Comparison of ENCODE assay signal across 8 cellular contexts in the genomic region with DNA sequence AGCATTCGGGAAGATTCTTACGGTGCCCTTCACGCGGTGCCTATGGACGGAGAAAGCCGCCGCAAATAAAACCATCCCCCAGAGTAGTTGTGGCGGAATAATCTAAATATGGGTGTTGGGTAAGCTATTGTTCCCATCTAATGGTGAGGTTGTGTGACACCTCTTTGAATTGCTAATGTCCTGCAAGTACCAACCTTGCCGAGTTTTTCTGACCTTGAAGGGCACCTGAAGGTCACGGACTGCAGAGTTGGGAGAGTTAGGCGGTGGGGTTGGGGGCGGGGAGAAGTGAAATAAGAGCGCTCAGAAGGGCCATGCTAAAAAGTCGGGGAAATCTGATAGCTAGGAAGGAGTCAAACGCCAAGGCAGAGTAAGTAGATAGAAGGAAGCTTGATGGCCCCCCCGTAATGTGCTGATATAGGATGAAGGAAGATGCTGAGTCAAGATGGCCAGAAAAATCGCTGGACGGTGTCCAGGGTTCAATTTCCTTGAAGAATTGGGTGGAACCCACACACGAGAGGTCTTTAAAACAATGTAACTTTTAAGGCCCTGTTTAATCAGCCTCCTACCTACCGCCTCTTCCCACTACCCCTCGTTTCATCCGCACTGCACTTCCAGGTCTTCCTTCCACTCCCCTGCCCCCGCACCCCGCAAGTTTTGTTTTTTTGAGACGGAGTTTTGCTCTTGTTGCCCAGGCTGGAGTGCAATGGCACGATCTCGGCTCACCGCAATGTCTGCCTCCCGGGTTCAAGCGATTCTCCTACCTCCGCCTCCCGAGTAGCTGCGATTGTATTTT. TPM values are rescaled to one million over a fixed set of nuclear protein-coding genes. Genes with fewer than 3 reads are reported as not detected.
DNase-seq lines count a peak whose midpoint lies in the region; ATAC-seq and TF ChIP-seq lines count a peak whose summit lies in the region.

No MANE protein-coding gene starts in this region.

- no peaks in the 10 kb centered on the region for H3K36me3 ChIP-seq in CD4-positive, alpha-beta memory T cell (ENCODE audit: insufficient read depth, low read length)
- no peaks in the 10 kb centered on the region for H3K36me3 ChIP-seq in fibroblast of lung (ENCODE audit: control insufficient read depth, insufficient read depth, low read length)

- peak overlapping the region; percentile 40 for H3K27ac ChIP-seq in CD4-positive, alpha-beta memory T cell (ENCODE audit: low read depth, low read length)
- H3K27ac ChIP-seq in fibroblast of lung (ENCODE audit: insufficient read depth, low read length): peak overlapping the region; percentile 42

- no peaks in the 10 kb centered on the region for H3K27me3 ChIP-seq in CD4-positive, alpha-beta memory T cell (ENCODE audit: insufficient read depth, low read length)
- no peaks in the 10 kb centered on the region for H3K27me3 ChIP-seq in fibroblast of lung (ENCODE audit: control insufficient read depth, insufficient read depth, low read length)

- no peaks in the 10 kb centered on the region for H3K27me3 Mint-ChIP-seq in CD4-positive, alpha-beta memory T cell
- no peaks in the 10 kb centered on the region for H3K27me3 Mint-ChIP-seq in activated CD4-positive, alpha-beta T cell treated with anti-CD3 and anti-CD28 coated beads, Interleukin-2, amount 10 ng/mL, durations not matched to agents 7 days and 5 days
- H3K27me3 Mint-ChIP-seq in neural crest cell (ENCODE audit: low read depth): no peaks in the 10 kb centered on the region

- H3K4me3 ChIP-seq in CD4-positive, alpha-beta memory T cell (ENCODE audit: low read length in 2 of 2): peak overlapping the region; percentile 60 to 66
- H3K4me3 ChIP-seq in fibroblast of lung (replicated peaks in 1 of 4; ENCODE audit: control extremely low read depth in 1 of 4, insufficient read depth in 1 of 4, low read depth in 3 of 4, low read length in 4 of 4): peak overlapping the region; percentile 58 to 88 (median 78)

- intact Hi-C loops in CD4-positive, alpha-beta memory T cell (cut with micrococcal nuclease): loop anchor here (2.0 to 10.0 kb wide), 4 partner anchors 91 to 1014 kb away; a partner anchor contains a TSS

- no peak for DNase-seq in CD4-positive, alpha-beta memory T cell
- DNase-seq in HPDE6-E6E7 (ENCODE audit: extremely low spot score) (peak; percentile 21), fibroblast of lung (ENCODE audit: low read depth in 2 of 2) (peak; percentile 33 to 61), neural crest cell (ENCODE audit: low read depth, low spot score) (no peak), NCI-H1048 (lab: John Stamatoyannopoulos, UW) (no peak)
- DNase-seq in activated CD4-positive, alpha-beta T cell treated with anti-CD3 and anti-CD28 coated beads, Interleukin-2, amount 10 ng/mL, durations not matched to agents 7 days and 5 days: peak; percentile 14

- CTCF ChIA-PET in CD4-positive, alpha-beta memory T cell (lab: Charles Lee; ENCODE audit: partially characterized antibody): interaction anchor here (1.0 kb wide), 1 partner anchor 745 kb away, joined by 4 read pairs; no protein-coding TSS in a partner anchor
- CTCF ChIA-PET in activated CD4-positive, alpha-beta T cell treated with anti-CD3 and anti-CD28 coated beads, Interleukin-2, amount 10 ng/mL, durations not matched to agents 7 days and 5 days (lab: Charles Lee): interaction anchor here (0.9 to 1.1 kb wide), 2 partner anchors 16 to 22 kb away, joined by 3 read pairs; no protein-coding TSS in a partner anchor

- H3K36me3 Mint-ChIP-seq in CD4-positive, alpha-beta memory T cell: peaks cover 4 to 8% of the 10 kb centered on the region in 2 donors
- H3K36me3 Mint-ChIP-seq in activated CD4-positive, alpha-beta T cell treated with anti-CD3 and anti-CD28 coated beads, Interleukin-2, amount 10 ng/mL, durations not matched to agents 7 days and 5 days (ENCODE audit: low read depth): peaks cover 2% of the 10 kb centered on the region
- no peaks in the 10 kb centered on the region for H3K36me3 Mint-ChIP-seq in neural crest cell (ENCODE audit: low read depth)

- ATAC-seq in GM18873 (IDR thresholded peaks at IDR 0.05; ENCODE audit: low FRiP score, unreplicated experiment) (peak; percentile 15), GM19397 (IDR thresholded peaks at IDR 0.05; ENCODE audit: unreplicated experiment) (no peak)

- H2AFZ ChIP-seq in fibroblast of lung (ENCODE audit: low read length): peak overlapping the region; percentile 90

- H3K9ac ChIP-seq in fibroblast of lung (ENCODE audit: insufficient read depth, low read length): peak overlapping the region; percentile 84

- TF ChIP-seq CTCF in fibroblast of lung (conservative IDR thresholded peaks at IDR 0.05 in 1 of 2, IDR thresholded peaks at IDR 0.05 in 1 of 2; ENCODE audit: low read depth in 1 of 2, low read length in 2 of 2) (no peak), neural crest cell (conservative IDR thresholded peaks at IDR 0.05) (no peak)

- H3K79me2 ChIP-seq in fibroblast of lung (ENCODE audit: control insufficient read depth, insufficient read depth, low read length): peaks cover 29% of the 10 kb centered on the region

- H3K4me2 ChIP-seq in fibroblast of lung (ENCODE audit: extremely low read depth, insufficient read depth, low read length): peak overlapping the region; percentile 94

- POLR2A ChIA-PET in CD4-positive, alpha-beta memory T cell (lab: Charles Lee; ENCODE audit: partially characterized antibody): interaction anchor here (0.6 to 1.3 kb wide), 3 partner anchors 233 to 759 kb away, joined by 3 to 10 read pairs (median 4); a partner anchor contains a TSS
- POLR2A ChIA-PET in activated CD4-positive, alpha-beta T cell treated with anti-CD3 and anti-CD28 coated beads, Interleukin-2, amount 10 ng/mL, durations not matched to agents 7 days and 5 days (lab: Charles Lee): interaction anchor here (0.7 kb wide), 1 partner anchor 171 kb away, joined by 3 read pairs; no protein-coding TSS in a partner anchor

- H3K4me1 Mint-ChIP-seq in CD4-positive, alpha-beta memory T cell: peaks cover 35 to 54% (median 45%) of the 10 kb centered on the region in 4 donors
- peaks cover 44% of the 10 kb centered on the region for H3K4me1 Mint-ChIP-seq in activated CD4-positive, alpha-beta T cell treated with anti-CD3 and anti-CD28 coated beads, Interleukin-2, amount 10 ng/mL, durations not matched to agents 7 days and 5 days
- peaks cover 45% of the 10 kb centered on the region for H3K4me1 Mint-ChIP-seq in neural crest cell

- H4K20me1 ChIP-seq in fibroblast of lung (ENCODE audit: control insufficient read depth, extremely low read depth, insufficient read depth, low read length): no peaks in the 10 kb centered on the region

- H3K9me3 ChIP-seq in CD4-positive, alpha-beta memory T cell (ENCODE audit: control insufficient read depth in 1 of 2, low read length in 2 of 2): no peaks in the 10 kb centered on the region
- H3K9me3 ChIP-seq in fibroblast of lung (ENCODE audit: control insufficient read depth, insufficient read depth, low read depth, low read length): no peaks in the 10 kb centered on the region

- H3K27ac Mint-ChIP-seq in CD4-positive, alpha-beta memory T cell: peak overlapping the region; percentile 36 to 91 (median 86)
- peak overlapping the region; percentile 82 for H3K27ac Mint-ChIP-seq in activated CD4-positive, alpha-beta T cell treated with anti-CD3 and anti-CD28 coated beads, Interleukin-2, amount 10 ng/mL, durations not matched to agents 7 days and 5 days
- H3K27ac Mint-ChIP-seq in neural crest cell (ENCODE audit: unreplicated experiment): peak overlapping the region; percentile 94

- H3K4me1 ChIP-seq in CD4-positive, alpha-beta memory T cell (ENCODE audit: insufficient read depth, low read length): peaks cover 27% of the 10 kb centered on the region
- no peaks in the 10 kb centered on the region for H3K4me1 ChIP-seq in fibroblast of lung (ENCODE audit: control insufficient read depth, extremely low read depth, insufficient read depth, low read length)

- H3K4me3 Mint-ChIP-seq in CD4-positive, alpha-beta memory T cell: peak overlapping the region; percentile 80 to 93 (median 90)
- peak overlapping the region; percentile 81 for H3K4me3 Mint-ChIP-seq in activated CD4-positive, alpha-beta T cell treated with anti-CD3 and anti-CD28 coated beads, Interleukin-2, amount 10 ng/mL, durations not matched to agents 7 days and 5 days
- H3K4me3 Mint-ChIP-seq in neural crest cell: peak overlapping the region; percentile 93

- no peaks in the 10 kb centered on the region for H3K9me3 Mint-ChIP-seq in CD4-positive, alpha-beta memory T cell
- H3K9me3 Mint-ChIP-seq in activated CD4-positive, alpha-beta T cell treated with anti-CD3 and anti-CD28 coated beads, Interleukin-2, amount 10 ng/mL, durations not matched to agents 7 days and 5 days: no peaks in the 10 kb centered on the region
- H3K9me3 Mint-ChIP-seq in neural crest cell: no peaks in the 10 kb centered on the region

RNA-seq across cellular contexts. Expression of a gene that starts 0.6 kb away (rescaled TPM):
- total RNA-seq in CD4-positive, alpha-beta memory T cell: 1 to 10 TPM in 1 of 2 experiments, under 1 TPM in 1; 0.94 to 2.1 TPM
- polyA plus RNA-seq in CD4-positive, alpha-beta memory T cell: not detected
- 1 to 10 TPM in 1 of 2 experiments, under 1 TPM in 1; 0.87 to 1.0 TPM for total RNA-seq in activated CD4-positive, alpha-beta T cell treated with anti-CD3 and anti-CD28 coated beads, Interleukin-2, amount 10 ng/mL, durations not matched to agents 7 days and 5 days
- total RNA-seq in fibroblast of lung: 3.8 and 4.6 TPM in 2 replicates
- 1.5 and 1.8 TPM in 2 replicates for polyA plus RNA-seq in fibroblast of lung
- polyA plus RNA-seq in fibroblast of lung (2012): 0.98 and 1.6 TPM in 2 replicates
- 1.3 TPM in 1 of 2 replicates, not detected in the other for polyA minus RNA-seq in fibroblast of lung (ENCODE audit: low replicate concordance)
- 7.7 and 8.7 TPM in 2 replicates for total RNA-seq in neural crest cell

RNA-seq across cellular contexts. Expression of a gene that starts 0.7 kb away (rescaled TPM):
- 10 to 100 TPM; 36.2 to 38.3 TPM for total RNA-seq in CD4-positive, alpha-beta memory T cell
- polyA plus RNA-seq in CD4-positive, alpha-beta memory T cell: 10 to 100 TPM; 18.6 to 20.3 TPM
- total RNA-seq in activated CD4-positive, alpha-beta T cell treated with anti-CD3 and anti-CD28 coated beads, Interleukin-2, amount 10 ng/mL, durations not matched to agents 7 days and 5 days: 10 to 100 TPM; 32.8 to 33.3 TPM
- 12.8 and 14.4 TPM in 2 replicates for total RNA-seq in fibroblast of lung
- polyA plus RNA-seq in fibroblast of lung: 22.1 and 23.1 TPM in 2 replicates
- polyA plus RNA-seq in fibroblast of lung (2012): 10.8 and 12.0 TPM in 2 replicates
- polyA minus RNA-seq in fibroblast of lung (ENCODE audit: low replicate concordance): 23.8 and 25.3 TPM in 2 replicates
- 38.2 and 42.2 TPM in 2 replicates for total RNA-seq in neural crest cell

Comparison
In these comparisons a context has a peak if more than half of its experiments do, and no peak if none do; other contexts are left out.
1. DNase-seq: peak in HPDE6-E6E7 (single experiment), activated CD4-positive, alpha-beta T cell treated with anti-CD3 and anti-CD28 coated beads, Interleukin-2, amount 10 ng/mL, durations not matched to agents 7 days and 5 days (single experiment) and fibroblast of lung (2 of 2); none in CD4-positive, alpha-beta memory T cell (0 of 5), neural crest cell (single experiment) and NCI-H1048 (single experiment).
2. Peak in every context shown above with its lines, with median percentiles within 50 percentile points of each other: H3K27ac Mint-ChIP-seq and H3K4me3 Mint-ChIP-seq.